In genomic region chr1:203369666-203370065, GRCh38 we compare ENCODE assay signal across 23 cellular contexts. TPM values are rescaled to one million over a fixed set of nuclear protein-coding genes. Genes with fewer than 3 reads are reported as not detected.
DNase-seq lines count a peak whose midpoint lies in the region; ATAC-seq and TF ChIP-seq lines count a peak whose summit lies in the region.
"Had no signal": no experiment of that assay in that cellular context is flagged by ENCODE, and none has a peak within 500 bp of the region (broad histone marks: within the 10 kb centered on the region; RNA-seq: fewer than 3 reads in every experiment).

No MANE protein-coding gene starts in this region.

- H3K27me3 ChIP-seq in heart right ventricle = no peaks in the 10 kb centered on the region
- no peaks in the 10 kb centered on the region for H3K27me3 ChIP-seq in adipocyte (replicated peaks; ENCODE audit: control insufficient read depth, insufficient read depth, low read length)
- H3K27me3 ChIP-seq in mesendoderm (ENCODE audit: insufficient read depth, low read length, poor library complexity) = no peaks in the 10 kb centered on the region
- H3K27me3 ChIP-seq in vagina = no peaks in the 10 kb centered on the region
- peaks cover 6% of the 10 kb centered on the region for H3K27me3 ChIP-seq in brain microvascular endothelial cell (replicated peaks)
- H3K27me3 ChIP-seq in Caco-2 (replicated peaks; ENCODE audit: control insufficient read depth, insufficient read depth, low read length) = no peaks in the 10 kb centered on the region

- CTCF ChIA-PET in Caco-2 (lab: Charles Lee) = no interaction called here

- peaks cover 4% of the 10 kb centered on the region for H3K4me1 Mint-ChIP-seq in Caco-2 (ENCODE audit: low read depth, unreplicated experiment)

- H3K9me3 ChIP-seq in heart right ventricle (no peaks in the 10 kb centered on the region), adipocyte (ENCODE audit: control insufficient read depth, low read length) (no peaks in the 10 kb centered on the region), vagina (no peaks in the 10 kb centered on the region), Caco-2 (no peaks in the 10 kb centered on the region)

- no TSS peak for BruUV-seq in Caco-2 (replicated peaks; lab: Mats Ljungman, UMichigan)

- no peaks in the 10 kb centered on the region for H3K79me1 ChIP-seq in mesendoderm (ENCODE audit: low read length)

- intact Hi-C loops in heart right ventricle (cut with DNase I) = loop anchor here in 7 of 10 donors (1.0 to 5.0 kb wide), 7 partner anchors 68 to 119 kb away; no protein-coding TSS in a partner anchor
- intact Hi-C loops in cardiac septum (cut with DNase I) = loop anchor here (2.0 to 5.0 kb wide), 4 partner anchors 38 to 333 kb away; no protein-coding TSS in a partner anchor
- intact Hi-C loops in vagina (cut with DNase I) = loop anchor here (5.0 to 10.0 kb wide), 2 partner anchors 73 to 225 kb away; no protein-coding TSS in a partner anchor
- intact Hi-C loops in Caco-2 (cut with micrococcal nuclease; ENCODE audit: unreplicated experiment) = loop anchor here (1.0 kb wide), 1 partner anchor 72 kb away; no protein-coding TSS in a partner anchor

- no peaks in the 10 kb centered on the region for H3K36me3 Mint-ChIP-seq in Caco-2 (ENCODE audit: insufficient read depth, unreplicated experiment)
- H3K36me3 Mint-ChIP-seq: CD8-positive, alpha-beta T cell; memory B cell; natural killer cell had no signal

- no peak overlapping the region for H3K4me2 ChIP-seq in mesendoderm (ENCODE audit: low read length)

- H3K79me2 ChIP-seq in mesendoderm (ENCODE audit: control insufficient read depth, insufficient read depth, low read length) = no peaks in the 10 kb centered on the region

- no peak overlapping the region for H2BK120ac ChIP-seq in mesendoderm (ENCODE audit: low read depth, low read length)

- H3K23ac ChIP-seq in mesendoderm (ENCODE audit: low read length) = no peak overlapping the region

- no peak overlapping the region for H3K4me3 Mint-ChIP-seq in Caco-2 (ENCODE audit: unreplicated experiment)
- H3K4me3 Mint-ChIP-seq: activated T-cell treated with anti-CD3 and anti-CD28 coated beads, Interleukin-2, amount 50 U/mL, for 24 hours; CD8-positive, alpha-beta T cell; memory B cell; natural killer cell had no signal

- in situ Hi-C loops in brain microvascular endothelial cell (cut with HindIII; ENCODE audit: low pct_ligation_motif_present, low sequenced_read_pairs) = no loop called here

- H4K5ac ChIP-seq in mesendoderm (ENCODE audit: low read length) = no peak overlapping the region

- H3K27ac ChIP-seq in heart right ventricle (peak overlapping the region in 9 of 10 donors; percentile 17 to 79 (median 52)), mesendoderm (ENCODE audit: low read depth, low read length) (no peak overlapping the region), vagina (peak overlapping the region; percentile 77), brain microvascular endothelial cell (no peak overlapping the region)
- H3K27ac ChIP-seq: VCaP had no signal

- peak overlapping the region; percentile 54 for H3K56ac ChIP-seq in mesendoderm (ENCODE audit: low read length)

- no peak overlapping the region for H4K8ac ChIP-seq in mesendoderm (ENCODE audit: low read depth, low read length)

- peak overlapping the region; percentile 14 for H2AK5ac ChIP-seq in mesendoderm (ENCODE audit: low read length)

- H3K9ac ChIP-seq in adipocyte (ENCODE audit: low read length) (peak overlapping the region; percentile 53), mesendoderm (ENCODE audit: low read length) (no peak overlapping the region)

- H3K4me3 ChIP-seq in heart right ventricle = no peak overlapping the region
- H3K4me3 ChIP-seq in adipocyte (ENCODE audit: low read length) = no peak overlapping the region
- H3K4me3 ChIP-seq in mesendoderm (ENCODE audit: low read length) = no peak overlapping the region
- H3K4me3 ChIP-seq in vagina = no peak overlapping the region
- no peak overlapping the region for H3K4me3 ChIP-seq in brain microvascular endothelial cell (ENCODE audit: low read depth, low read length)
- no peak overlapping the region for H3K4me3 ChIP-seq in Caco-2 (ENCODE audit: low read depth, low read length)

- H3K36me3 ChIP-seq in heart right ventricle = no peaks in the 10 kb centered on the region
- H3K36me3 ChIP-seq in adipocyte (ENCODE audit: control insufficient read depth, insufficient read depth, low read length, severe bottlenecking) = no peaks in the 10 kb centered on the region
- H3K36me3 ChIP-seq in mesendoderm (ENCODE audit: control insufficient read depth, insufficient read depth, low read length) = no peaks in the 10 kb centered on the region
- no peaks in the 10 kb centered on the region for H3K36me3 ChIP-seq in vagina
- H3K36me3 ChIP-seq in brain microvascular endothelial cell (replicated peaks) = no peaks in the 10 kb centered on the region
- H3K36me3 ChIP-seq in Caco-2 (ENCODE audit: control insufficient read depth, insufficient read depth, low read length) = no peaks in the 10 kb centered on the region

- H3K27ac Mint-ChIP-seq in Caco-2 (ENCODE audit: unreplicated experiment) = no peak overlapping the region
- H3K27ac Mint-ChIP-seq: activated T-cell treated with anti-CD3 and anti-CD28 coated beads, Interleukin-2, amount 50 U/mL, for 24 hours; CD8-positive, alpha-beta T cell; memory B cell; natural killer cell had no signal

- no peak for DNase-seq in heart right ventricle
- no peak for DNase-seq in cardiac septum (ENCODE audit: low spot score)
- DNase-seq in adipocyte (ENCODE audit: low read depth) = no peak
- DNase-seq in mesendoderm = no peak
- no peak for DNase-seq in vagina (ENCODE audit: extremely low spot score in 2 of 2)
- no peak for DNase-seq in brain microvascular endothelial cell
- no peak for DNase-seq in Caco-2
- DNase-seq: ACHN; activated CD4-positive, alpha-beta T cell treated with anti-CD3 and anti-CD28 coated beads, Interleukin-2, amount 50 U/mL, for 4 hours; activated naive CD4-positive, alpha-beta T cell treated with Interleukin-2 at 50 U/mL for 16 hours; activated T-cell treated with anti-CD3 and anti-CD28 coated beads, Interleukin-2, amount 50 U/mL, for 24 hours; CD8-positive, alpha-beta T cell; DMS79; hypothalamus; islet precursor cell; KG1; natural killer cell; NCI-H2081 treated with DMSO at 0.1 percent for 48 hours; NCI-H510A; stimulated activated CD4-positive, alpha-beta T cell treated with anti-CD3 and anti-CD28 coated beads, Interleukin-4, amount 100 ng/mL, for 4 hours had no signal

- H3K9me3 Mint-ChIP-seq in Caco-2 (ENCODE audit: unreplicated experiment) = no peaks in the 10 kb centered on the region
- H3K9me3 Mint-ChIP-seq: activated T-cell treated with anti-CD3 and anti-CD28 coated beads, Interleukin-2, amount 50 U/mL, for 24 hours; CD8-positive, alpha-beta T cell; memory B cell; natural killer cell had no signal

- TF ChIP-seq CTCF in heart right ventricle (IDR thresholded peaks at IDR 0.05) (no peak), vagina (IDR thresholded peaks at IDR 0.05) (no peak), brain microvascular endothelial cell (IDR thresholded peaks at IDR 0.05; ENCODE audit: low read depth, low read length, missing control alignments) (no peak), Caco-2 (IDR thresholded peaks at IDR 0.05; ENCODE audit: insufficient read depth in 1 of 2, low read depth in 1 of 2, low read length in 1 of 2, severe bottlenecking in 1 of 2, unreplicated experiment in 1 of 2) (no peak)

- H3K4ac ChIP-seq in mesendoderm (ENCODE audit: low read depth, low read length) = peak overlapping the region; percentile 39

- peak overlapping the region; percentile 80 for H2BK5ac ChIP-seq in mesendoderm (ENCODE audit: low read length)

- H3K27me3 Mint-ChIP-seq in Caco-2 (ENCODE audit: insufficient read depth, unreplicated experiment) = no peaks in the 10 kb centered on the region

- WGBS in heart right ventricle, 2 donors = 89 to 95% methylated on average over 4 of the region's 4 CpGs
- no CpG with 5 or more reads among the region's 4 CpGs for WGBS in mesendoderm (ENCODE audit: extremely low coverage, insufficient coverage, low lambda C conversion rate)

- H3K4me1 ChIP-seq in heart right ventricle (peaks cover 5 to 33% (median 26%) of the 10 kb centered on the region in 9 donors), adipocyte (ENCODE audit: control insufficient read depth, insufficient read depth, low read length) (peaks cover 25% of the 10 kb centered on the region), mesendoderm (ENCODE audit: control insufficient read depth, low read depth, low read length) (peaks cover 12% of the 10 kb centered on the region), vagina (peaks cover 24% of the 10 kb centered on the region), Caco-2 (no peaks in the 10 kb centered on the region)

- POLR2A ChIA-PET in Caco-2 (lab: Charles Lee) = no interaction called here

- no peak overlapping the region for H2BK15ac ChIP-seq in mesendoderm (replicated peaks; ENCODE audit: low read depth)

- no peak overlapping the region for H3K18ac ChIP-seq in mesendoderm (ENCODE audit: low read length)

- no peak for TF ChIP-seq POLR2A in vagina (IDR thresholded peaks at IDR 0.05)

- ATAC-seq in heart right ventricle (peak in 1 of 8 donors; percentile 10), HG03460 (IDR thresholded peaks at IDR 0.05; ENCODE audit: unreplicated experiment) (no peak)
- ATAC-seq: CD8-positive, alpha-beta T cell; natural killer cell had no signal

RNA-seq across cellular contexts. Expression of gene FMOD, which starts 18.7 kb away (rescaled TPM):
- total RNA-seq in heart right ventricle (10 to 100 TPM in 5 of 10 donors, 1 to 10 TPM in 5; 7.0 to 20.5 (median 10.7) TPM), cardiac septum (66.0 TPM), vagina (80.3 TPM), Caco-2 (2022) (32.6 and 36.3 TPM in 2 replicates)
- 10 to 100 TPM in 1 of 2 donors, 1 to 10 TPM in 1; 4.5 to 11.2 TPM for polyA plus RNA-seq in heart right ventricle
- polyA plus RNA-seq in mesendoderm (2013, experiment 1 of 2) = 0.45 TPM
- 0.34 TPM for polyA plus RNA-seq in mesendoderm (2013, experiment 2 of 2)
- total RNA-seq: CD8-positive, alpha-beta T cell; natural killer cell had no signal

Comparison
In these comparisons a context has a peak if more than half of its experiments do, and no peak if none do; other contexts are left out.
1. H3K27ac ChIP-seq: peak in heart right ventricle (9 of 10) and vagina (single experiment); none in mesendoderm (single experiment) and brain microvascular endothelial cell (single experiment).